In genomic region chr6:43907312-43907711, GRCh38 we compare ENCODE assay signal across 23 cellular contexts.
DNase-seq lines count a peak whose midpoint lies in the region; ATAC-seq and TF ChIP-seq lines count a peak whose summit lies in the region.
"Had no signal": no experiment of that assay in that cellular context is flagged by ENCODE, and none has a peak within 500 bp of the region (broad histone marks: within the 10 kb centered on the region; RNA-seq: fewer than 3 reads in every experiment).

No MANE protein-coding gene starts in this region.

- H3K4me1 ChIP-seq in right atrium auricular region: no peaks in the 10 kb centered on the region

- ATAC-seq in Right ventricle myocardium superior (ENCODE audit: poor library complexity) (peak; percentile 43), left ventricle myocardium superior (peak; percentile 59), GM21367 (IDR thresholded peaks at IDR 0.05; ENCODE audit: unreplicated experiment) (no peak)
- ATAC-seq: CD8-positive, alpha-beta T cell; GM12878; GM23338; HCT116 had no signal

- no TSS peak for BruUV-seq in Calu3 (replicated peaks; lab: Mats Ljungman, UMichigan)

- H3K27me3 Mint-ChIP-seq in Calu3 (ENCODE audit: unreplicated experiment): no peaks in the 10 kb centered on the region

- in situ Hi-C loops in KBM-7 (cut with MboI; ENCODE audit: low pct_unique_long_range_greater_than_20kb, low sequenced_read_pairs): no loop called here

- CTCF ChIA-PET in Calu3 (lab: Charles Lee): interaction anchor here (0.8 to 1.2 kb wide), 3 partner anchors 8 to 19 kb away, joined by 3 to 7 read pairs (median 4); no protein-coding TSS in a partner anchor

- no peak overlapping the region for H3K27ac ChIP-seq in right atrium auricular region
- H3K27ac ChIP-seq: BLaER1, C4-2B had no signal

- no peak overlapping the region for H3K4me3 ChIP-seq in right atrium auricular region
- H3K4me3 ChIP-seq: BLaER1, GM12878, GM23338 had no signal

- H3K4me3 Mint-ChIP-seq in Calu3 (ENCODE audit: low read depth, unreplicated experiment): no peak overlapping the region
- H3K4me3 Mint-ChIP-seq: B cell; CD4-positive, CD25-positive, alpha-beta regulatory T cell; CD8-positive, alpha-beta T cell; GM23338; H9; HFFc6 had no signal

- H3K27ac Mint-ChIP-seq in Calu3 (ENCODE audit: unreplicated experiment): peak overlapping the region; percentile 59
- H3K27ac Mint-ChIP-seq: B cell; CD4-positive, CD25-positive, alpha-beta regulatory T cell; CD8-positive, alpha-beta T cell; GM23338; H9; HFFc6 had no signal

- H3K4me1 Mint-ChIP-seq in Calu3 (ENCODE audit: low read depth, unreplicated experiment): peaks cover 41% of the 10 kb centered on the region
- H3K4me1 Mint-ChIP-seq: B cell; CD4-positive, CD25-positive, alpha-beta regulatory T cell had no signal

- no peak for DNase-seq in Right ventricle myocardium superior
- no peak for DNase-seq in right atrium auricular region (ENCODE audit: low spot score)
- no peak for DNase-seq in Calu3
- DNase-seq in NCI-H82 (lab: John Stamatoyannopoulos, UW): peak; percentile 31
- DNase-seq in left ventricle myocardium superior: no peak
- no peak for DNase-seq in HuH-7.5 (ENCODE audit: low spot score)
- no peak for DNase-seq in KBM-7
- DNase-seq: Caco-2; CD4-positive, CD25-positive, alpha-beta regulatory T cell; CD8-positive, alpha-beta T cell; DMS 273 treated with DMSO at 0.1 percent for 48 hours; DMS79; EL; GDM1; H9; HFFc6 had no signal

- TF ChIP-seq CTCF in right atrium auricular region (IDR thresholded peaks at IDR 0.05) (no peak), Calu3 (IDR thresholded peaks at IDR 0.05; ENCODE audit: unreplicated experiment) (no peak)

- no peaks in the 10 kb centered on the region for H3K36me3 ChIP-seq in right atrium auricular region
- H3K36me3 ChIP-seq: BLaER1 had no signal

- no peaks in the 10 kb centered on the region for H3K9me3 ChIP-seq in right atrium auricular region
- H3K9me3 ChIP-seq: BLaER1, Caco-2 had no signal

- H3K9me3 Mint-ChIP-seq in Calu3 (ENCODE audit: low read depth, unreplicated experiment): peaks cover 3% of the 10 kb centered on the region
- H3K9me3 Mint-ChIP-seq: CD8-positive, alpha-beta T cell; GM23338; H9; HFFc6 had no signal

- intact Hi-C loops in Right ventricle myocardium superior (cut with DNase I): no loop called here
- intact Hi-C loops in Calu3 (cut with micrococcal nuclease; ENCODE audit: unreplicated experiment): no loop called here
- intact Hi-C loops in left ventricle myocardium superior (cut with micrococcal nuclease): no loop called here

- no peaks in the 10 kb centered on the region for H3K27me3 ChIP-seq in right atrium auricular region
- H3K27me3 ChIP-seq: BLaER1 had no signal

- peaks cover 17% of the 10 kb centered on the region for H3K36me3 Mint-ChIP-seq in Calu3 (ENCODE audit: insufficient read depth, unreplicated experiment)
- H3K36me3 Mint-ChIP-seq: CD4-positive, CD25-positive, alpha-beta regulatory T cell; CD8-positive, alpha-beta T cell had no signal
